Comparison of ENCODE assay signal across 1 cellular context in the genomic region with DNA sequence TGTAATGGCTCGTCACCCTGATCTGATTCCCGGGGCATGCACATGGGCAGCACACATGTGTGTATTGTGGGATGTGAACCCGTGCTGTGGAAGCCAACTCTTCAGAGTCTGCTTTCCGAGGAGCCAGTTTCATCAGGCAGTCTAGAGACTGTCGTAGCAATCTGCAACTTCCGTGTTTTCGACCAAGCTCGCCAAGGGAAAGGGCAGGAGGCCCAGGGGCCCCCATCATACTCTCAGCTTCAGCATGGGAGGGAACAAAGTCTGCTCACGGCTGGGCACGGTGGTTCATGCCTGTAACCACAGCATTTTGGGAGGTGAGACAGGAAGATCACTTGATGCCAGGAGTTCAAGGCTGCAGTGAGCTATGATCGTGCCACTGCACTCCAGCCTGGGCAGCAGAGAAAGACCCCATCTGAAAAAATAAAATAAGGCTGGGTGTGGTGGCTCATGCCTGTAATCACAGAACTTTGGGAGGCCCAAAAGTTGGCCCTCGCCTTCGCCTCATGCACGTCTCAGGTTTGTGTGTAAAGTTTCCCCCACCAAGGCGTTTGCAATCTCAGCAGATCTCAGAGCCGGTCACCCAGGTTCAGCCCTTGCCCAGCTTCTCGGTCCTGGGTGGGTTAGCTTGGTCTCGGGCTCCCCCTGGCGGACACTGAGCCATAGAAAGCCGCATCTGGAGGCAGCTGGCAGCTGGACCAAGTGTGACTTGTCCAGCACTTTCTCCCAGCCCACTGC.
TF ChIP-seq lines count a peak whose summit lies in the region.

No MANE protein-coding gene starts in this region.

TF ChIP-seq in HepG2, 621 proteins besides CTCF, POLR2A, EP300 and RAD21 (continued from another document and continues in another):
- TF ChIP-seq MBNL3 (CRISPR knock-in tag; conservative IDR thresholded peaks at IDR 0.05) (no peak), ZBTB14 (CRISPR knock-in tag; IDR thresholded peaks at IDR 0.05) (no peak), ELF1 (CRISPR knock-in tag; IDR thresholded peaks at IDR 0.05) (peak; percentile 85), ZMYM4 (CRISPR knock-in tag; IDR thresholded peaks at IDR 0.05) (peak; percentile 41; the same call in 1 of the 2 replicates), ERF (CRISPR knock-in tag; IDR thresholded peaks at IDR 0.05) (peak; percentile 31; the same call in 1 of the 2 replicates), ZNF17 (CRISPR knock-in tag; IDR thresholded peaks at IDR 0.05) (no peak), THAP7 (CRISPR knock-in tag; IDR thresholded peaks at IDR 0.05) (0 out of 2 replicates have a peak, but pooled peaks have one; percentile 32), RXRB (CRISPR knock-in tag; IDR thresholded peaks at IDR 0.05; ENCODE audit: borderline replicate concordance) (0 out of 2 replicates have a peak, but pooled peaks have one; percentile 25), RCOR2 (CRISPR knock-in tag; IDR thresholded peaks at IDR 0.05) (0 out of 2 replicates have a peak, but pooled peaks have one; percentile 20), PHF21A (CRISPR knock-in tag; IDR thresholded peaks at IDR 0.05) (peak; percentile 43), ZNF562 (CRISPR knock-in tag; IDR thresholded peaks at IDR 0.05; ENCODE audit: borderline replicate concordance) (no peak), GATAD2A (CRISPR knock-in tag; IDR thresholded peaks at IDR 0.05) (no peak; the same call in 1 of the 2 replicates), GRHL1 (CRISPR knock-in tag; conservative IDR thresholded peaks at IDR 0.05) (no peak), ZNF225 (CRISPR knock-in tag; IDR thresholded peaks at IDR 0.05) (peak; percentile 60; the same call in 1 of the 2 replicates), ZFY (CRISPR knock-in tag; IDR thresholded peaks at IDR 0.05) (peak; percentile 43; the same call in 1 of the 2 replicates), ZNF121 (CRISPR knock-in tag; IDR thresholded peaks at IDR 0.05) (peak; percentile 93), NRL (CRISPR knock-in tag; IDR thresholded peaks at IDR 0.05; ENCODE audit: borderline replicate concordance) (0 out of 2 replicates have a peak, but pooled peaks have one; percentile 34), MIER2 (CRISPR knock-in tag; IDR thresholded peaks at IDR 0.05) (no peak), KMT2B (CRISPR knock-in tag; IDR thresholded peaks at IDR 0.05) (no peak), HNF4G (IDR thresholded peaks at IDR 0.05; ENCODE audit: borderline replicate concordance, low read depth, low read length) (no peak), HNF4G (CRISPR knock-in tag; IDR thresholded peaks at IDR 0.05; ENCODE audit: borderline replicate concordance, low read depth) (peak; percentile 45; the same call in 1 of the 2 replicates), ZNF501 (CRISPR knock-in tag; IDR thresholded peaks at IDR 0.05) (peak; percentile 52; the same call in 1 of the 2 replicates), ZNF326 (CRISPR knock-in tag; IDR thresholded peaks at IDR 0.05; ENCODE audit: borderline replicate concordance) (no peak), SIN3A (IDR thresholded peaks at IDR 0.05; ENCODE audit: borderline replicate concordance, low read depth, low read length) (no peak), ZNF30 (CRISPR knock-in tag; IDR thresholded peaks at IDR 0.05) (no peak), EED (CRISPR knock-in tag; IDR thresholded peaks at IDR 0.05) (no peak), THRA (CRISPR knock-in tag; IDR thresholded peaks at IDR 0.05; ENCODE audit: borderline replicate concordance) (0 out of 2 replicates have a peak, but pooled peaks have one; percentile 12), ZMAT5 (CRISPR knock-in tag; IDR thresholded peaks at IDR 0.05; ENCODE audit: borderline replicate concordance, low read depth) (no peak), ZNF577 (CRISPR knock-in tag; IDR thresholded peaks at IDR 0.05; ENCODE audit: borderline replicate concordance, low read depth) (no peak)
- TF ChIP-seq, protein P1, sequence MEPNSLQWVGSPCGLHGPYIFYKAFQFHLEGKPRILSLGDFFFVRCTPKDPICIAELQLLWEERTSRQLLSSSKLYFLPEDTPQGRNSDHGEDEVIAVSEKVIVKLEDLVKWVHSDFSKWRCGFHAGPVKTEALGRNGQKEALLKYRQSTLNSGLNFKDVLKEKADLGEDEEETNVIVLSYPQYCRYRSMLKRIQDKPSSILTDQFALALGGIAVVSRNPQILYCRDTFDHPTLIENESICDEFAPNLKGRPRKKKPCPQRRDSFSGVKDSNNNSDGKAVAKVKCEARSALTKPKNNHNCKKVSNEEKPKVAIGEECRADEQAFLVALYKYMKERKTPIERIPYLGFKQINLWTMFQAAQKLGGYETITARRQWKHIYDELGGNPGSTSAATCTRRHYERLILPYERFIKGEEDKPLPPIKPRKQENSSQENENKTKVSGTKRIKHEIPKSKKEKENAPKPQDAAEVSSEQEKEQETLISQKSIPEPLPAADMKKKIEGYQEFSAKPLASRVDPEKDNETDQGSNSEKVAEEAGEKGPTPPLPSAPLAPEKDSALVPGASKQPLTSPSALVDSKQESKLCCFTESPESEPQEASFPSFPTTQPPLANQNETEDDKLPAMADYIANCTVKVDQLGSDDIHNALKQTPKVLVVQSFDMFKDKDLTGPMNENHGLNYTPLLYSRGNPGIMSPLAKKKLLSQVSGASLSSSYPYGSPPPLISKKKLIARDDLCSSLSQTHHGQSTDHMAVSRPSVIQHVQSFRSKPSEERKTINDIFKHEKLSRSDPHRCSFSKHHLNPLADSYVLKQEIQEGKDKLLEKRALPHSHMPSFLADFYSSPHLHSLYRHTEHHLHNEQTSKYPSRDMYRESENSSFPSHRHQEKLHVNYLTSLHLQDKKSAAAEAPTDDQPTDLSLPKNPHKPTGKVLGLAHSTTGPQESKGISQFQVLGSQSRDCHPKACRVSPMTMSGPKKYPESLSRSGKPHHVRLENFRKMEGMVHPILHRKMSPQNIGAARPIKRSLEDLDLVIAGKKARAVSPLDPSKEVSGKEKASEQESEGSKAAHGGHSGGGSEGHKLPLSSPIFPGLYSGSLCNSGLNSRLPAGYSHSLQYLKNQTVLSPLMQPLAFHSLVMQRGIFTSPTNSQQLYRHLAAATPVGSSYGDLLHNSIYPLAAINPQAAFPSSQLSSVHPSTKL (CRISPR knock-in tag; IDR thresholded peaks at IDR 0.05), result peak; percentile 17
- TF ChIP-seq, protein P2, sequence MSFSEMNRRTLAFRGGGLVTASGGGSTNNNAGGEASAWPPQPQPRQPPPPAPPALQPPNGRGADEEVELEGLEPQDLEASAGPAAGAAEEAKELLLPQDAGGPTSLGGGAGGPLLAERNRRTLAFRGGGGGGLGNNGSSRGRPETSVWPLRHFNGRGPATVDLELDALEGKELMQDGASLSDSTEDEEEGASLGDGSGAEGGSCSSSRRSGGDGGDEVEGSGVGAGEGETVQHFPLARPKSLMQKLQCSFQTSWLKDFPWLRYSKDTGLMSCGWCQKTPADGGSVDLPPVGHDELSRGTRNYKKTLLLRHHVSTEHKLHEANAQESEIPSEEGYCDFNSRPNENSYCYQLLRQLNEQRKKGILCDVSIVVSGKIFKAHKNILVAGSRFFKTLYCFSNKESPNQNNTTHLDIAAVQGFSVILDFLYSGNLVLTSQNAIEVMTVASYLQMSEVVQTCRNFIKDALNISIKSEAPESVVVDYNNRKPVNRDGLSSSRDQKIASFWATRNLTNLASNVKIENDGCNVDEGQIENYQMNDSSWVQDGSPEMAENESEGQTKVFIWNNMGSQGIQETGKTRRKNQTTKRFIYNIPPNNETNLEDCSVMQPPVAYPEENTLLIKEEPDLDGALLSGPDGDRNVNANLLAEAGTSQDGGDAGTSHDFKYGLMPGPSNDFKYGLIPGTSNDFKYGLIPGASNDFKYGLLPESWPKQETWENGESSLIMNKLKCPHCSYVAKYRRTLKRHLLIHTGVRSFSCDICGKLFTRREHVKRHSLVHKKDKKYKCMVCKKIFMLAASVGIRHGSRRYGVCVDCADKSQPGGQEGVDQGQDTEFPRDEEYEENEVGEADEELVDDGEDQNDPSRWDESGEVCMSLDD (CRISPR knock-in tag; IDR thresholded peaks at IDR 0.05; ENCODE audit: borderline replicate concordance), result no peak
- TF ChIP-seq, protein P3, sequence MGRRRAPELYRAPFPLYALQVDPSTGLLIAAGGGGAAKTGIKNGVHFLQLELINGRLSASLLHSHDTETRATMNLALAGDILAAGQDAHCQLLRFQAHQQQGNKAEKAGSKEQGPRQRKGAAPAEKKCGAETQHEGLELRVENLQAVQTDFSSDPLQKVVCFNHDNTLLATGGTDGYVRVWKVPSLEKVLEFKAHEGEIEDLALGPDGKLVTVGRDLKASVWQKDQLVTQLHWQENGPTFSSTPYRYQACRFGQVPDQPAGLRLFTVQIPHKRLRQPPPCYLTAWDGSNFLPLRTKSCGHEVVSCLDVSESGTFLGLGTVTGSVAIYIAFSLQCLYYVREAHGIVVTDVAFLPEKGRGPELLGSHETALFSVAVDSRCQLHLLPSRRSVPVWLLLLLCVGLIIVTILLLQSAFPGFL (CRISPR knock-in tag; IDR thresholded peaks at IDR 0.05), result no peak
- TF ChIP-seq, protein P4, sequence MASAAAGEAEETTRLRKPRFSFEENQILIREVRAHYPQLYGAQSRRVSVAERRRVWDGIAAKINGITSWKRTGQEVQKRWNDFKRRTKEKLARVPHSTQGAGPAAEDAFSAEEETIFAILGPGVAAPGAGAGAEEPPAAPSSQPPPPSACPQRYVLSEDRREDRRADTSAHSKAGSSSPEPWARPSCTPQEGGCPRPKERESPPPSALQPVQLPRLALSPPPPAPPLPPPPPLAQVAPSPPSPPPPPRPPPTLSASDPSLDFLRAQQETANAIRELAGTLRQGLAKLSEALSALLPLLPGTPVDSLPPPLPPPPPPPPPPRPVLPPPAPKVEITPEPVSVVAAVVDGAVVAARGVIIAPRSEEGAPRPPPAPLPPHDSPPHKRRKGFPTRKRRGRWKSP (CRISPR knock-in tag; IDR thresholded peaks at IDR 0.05), result no peak
- TF ChIP-seq, protein P5, sequence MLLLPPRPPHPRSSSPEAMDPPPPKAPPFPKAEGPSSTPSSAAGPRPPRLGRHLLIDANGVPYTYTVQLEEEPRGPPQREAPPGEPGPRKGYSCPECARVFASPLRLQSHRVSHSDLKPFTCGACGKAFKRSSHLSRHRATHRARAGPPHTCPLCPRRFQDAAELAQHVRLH (CRISPR knock-in tag; IDR thresholded peaks at IDR 0.05; ENCODE audit: borderline replicate concordance, low read depth), result 0 out of 2 replicates have a peak, but pooled peaks have one; percentile 22
- TF ChIP-seq, protein P6, sequence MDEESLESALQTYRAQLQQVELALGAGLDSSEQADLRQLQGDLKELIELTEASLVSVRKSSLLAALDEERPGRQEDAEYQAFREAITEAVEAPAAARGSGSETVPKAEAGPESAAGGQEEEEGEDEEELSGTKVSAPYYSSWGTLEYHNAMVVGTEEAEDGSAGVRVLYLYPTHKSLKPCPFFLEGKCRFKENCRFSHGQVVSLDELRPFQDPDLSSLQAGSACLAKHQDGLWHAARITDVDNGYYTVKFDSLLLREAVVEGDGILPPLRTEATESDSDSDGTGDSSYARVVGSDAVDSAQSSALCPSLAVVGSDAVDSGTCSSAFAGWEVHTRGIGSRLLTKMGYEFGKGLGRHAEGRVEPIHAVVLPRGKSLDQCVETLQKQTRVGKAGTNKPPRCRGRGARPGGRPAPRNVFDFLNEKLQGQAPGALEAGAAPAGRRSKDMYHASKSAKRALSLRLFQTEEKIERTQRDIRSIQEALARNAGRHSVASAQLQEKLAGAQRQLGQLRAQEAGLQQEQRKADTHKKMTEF (CRISPR knock-in tag; IDR thresholded peaks at IDR 0.05), result peak; percentile 42; the same call in 1 of the 2 replicates
